In genomic region chr5:172396994-172397393, GRCh38 we compare ENCODE assay signal across 1 cellular context. TPM values are rescaled to one million over a fixed set of nuclear protein-coding genes. Genes with fewer than 3 reads are reported as not detected.
"Had no signal": no experiment of that assay in that cellular context is flagged by ENCODE, and none has a peak within 500 bp of the region (broad histone marks: within the 10 kb centered on the region; RNA-seq: fewer than 3 reads in every experiment).

No MANE protein-coding gene starts in this region.

RNA-seq across cellular contexts. Expression of gene SH3PXD2B, which starts 57.3 kb away (rescaled TPM):
- polyA plus RNA-seq: immature natural killer cell had no signal
